ENCODE assay signal across 33 cellular contexts in genomic region chr1:235573880-235574279, GRCh38.
"Had no signal": no experiment of that assay in that cellular context is flagged by ENCODE, and none has a peak within 500 bp of the region (broad histone marks: within the 10 kb centered on the region; RNA-seq: fewer than 3 reads in every experiment).

No MANE protein-coding gene starts in this region.

- H3K36me3 ChIP-seq: adrenal gland, ascending aorta, brain microvascular endothelial cell, breast epithelium, cardiac muscle cell had no signal

- H3K9me3 ChIP-seq: adrenal gland, ascending aorta, body of pancreas, breast epithelium had no signal

- H3K4me1 ChIP-seq: adrenal gland, ascending aorta, body of pancreas, breast epithelium had no signal

- H3K27me3 ChIP-seq: adrenal gland, ascending aorta, body of pancreas, brain microvascular endothelial cell, breast epithelium, cardiac muscle cell had no signal

- FAIRE-seq: astrocyte, bronchial epithelial cell, colon had no signal

- H3K27ac ChIP-seq: adrenal gland, ascending aorta, body of pancreas, brain microvascular endothelial cell, breast epithelium, cardiac muscle cell had no signal

- H3K4me3 ChIP-seq: adrenal gland, ascending aorta, body of pancreas, breast epithelium, cardiac muscle cell had no signal

- DNase-seq: activated effector memory CD4-positive, alpha-beta T cell treated with anti-CD3 and anti-CD28 coated beads, Interleukin-2, amount 50 U/mL, for 16 hours; activated effector memory CD4-positive, alpha-beta T cell treated with Interleukin-2 at 50 U/mL for 16 hours; activated gamma-delta T cell; activated gamma-delta T cell treated with Interleukin-2 at 50 U/mL for 16 hours; activated naive CD4-positive, alpha-beta T cell; activated naive CD4-positive, alpha-beta T cell treated with anti-CD3 and anti-CD28 coated beads for 36 hours; activated naive CD4-positive, alpha-beta T cell treated with anti-CD3 and anti-CD28 coated beads, Interleukin-2, amount 10 ng/mL, durations not matched to agents 7 days and 5 days; activated naive CD4-positive, alpha-beta T cell treated with anti-CD3 and anti-CD28 coated beads, Interleukin-2, amount 50 U/mL, for 16 hours; activated naive CD4-positive, alpha-beta T cell treated with Interleukin-2 at 50 U/mL for 16 hours; activated naive CD8-positive, alpha-beta T cell treated with anti-CD3 and anti-CD28 coated beads for 36 hours; activated naive CD8-positive, alpha-beta T cell treated with anti-CD3 and anti-CD28 coated beads, Interleukin-2, amount 10 ng/mL, durations not matched to agents 7 days and 5 days; activated naive CD8-positive, alpha-beta T cell treated with anti-CD3 and anti-CD28 coated beads, Interleukin-2, amount 50 U/mL, for 24 hours; activated T-cell treated with anti-CD3 and anti-CD28 coated beads, Interleukin-2, amount 50 U/mL, for 4 hours; activated T-cell treated with anti-CD3 and anti-CD28 coated beads, Interleukin-2, amount 50 U/mL, for 48 hours; activated T-cell treated with anti-CD3 and anti-CD28 coated beads, Interleukin-2, amount 50 U/mL, for 72 hours; adrenal gland; amniotic stem cell; amygdala; anterior cingulate cortex; aorta; body of pancreas; brain microvascular endothelial cell; caudate nucleus; central memory CD4-positive, alpha-beta T cell; cerebellar nuclear complex had no signal

- ATAC-seq: activated naive CD4-positive, alpha-beta T cell treated with anti-CD3 and anti-CD28 coated beads, Interleukin-2, amount 50 U/mL, for 72 hours; activated naive CD8-positive, alpha-beta T cell treated with anti-CD3 and anti-CD28 coated beads, Interleukin-2, amount 50 U/mL, for 24 hours; activated T-cell treated with anti-CD3 and anti-CD28 coated beads, Interleukin-2, amount 50 U/mL, for 4 hours; activated T-cell treated with anti-CD3 and anti-CD28 coated beads, Interleukin-2, amount 50 U/mL, for 72 hours; activated T-helper 17 cell treated with anti-CD3 and anti-CD28 coated beads, Interleukin-2, amount 50 U/mL, for 72 hours; body of pancreas had no signal
